In the genomic region with DNA sequence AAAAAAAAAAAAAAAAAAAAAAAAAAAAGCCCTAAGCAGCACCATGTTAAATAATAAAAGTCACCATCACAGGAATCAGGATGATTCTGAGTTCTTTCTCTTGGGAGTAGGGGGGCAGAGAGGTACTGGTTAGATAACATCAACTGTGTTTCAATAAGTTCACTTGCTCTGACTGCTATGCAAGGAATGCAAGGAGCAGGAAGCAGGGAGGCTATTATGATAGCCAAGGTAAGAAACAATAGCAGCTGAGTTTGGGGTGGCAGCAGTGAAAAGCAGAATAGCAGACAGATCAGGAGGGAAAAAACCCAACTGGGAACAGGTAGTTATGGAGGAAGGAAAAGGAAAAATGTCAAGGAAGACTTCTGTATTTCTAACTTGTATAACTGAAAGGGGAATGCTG, we compare ENCODE assay signal across 15 cellular contexts.
"Had no signal": no experiment of that assay in that cellular context is flagged by ENCODE, and none has a peak within 500 bp of the region (broad histone marks: within the 10 kb centered on the region; RNA-seq: fewer than 3 reads in every experiment).

No MANE protein-coding gene starts in this region.

- H2AFZ ChIP-seq: hepatocyte, parathyroid adenoma had no signal

- H3K4me1 Mint-ChIP-seq: activated T-helper 17 cell treated with anti-CD3 and anti-CD28 coated beads, Interleukin-2, amount 50 U/mL, for 72 hours had no signal

- H3K9me3 Mint-ChIP-seq: activated T-helper 17 cell treated with anti-CD3 and anti-CD28 coated beads, Interleukin-2, amount 50 U/mL, for 72 hours had no signal

- ATAC-seq: activated T-helper 17 cell treated with anti-CD3 and anti-CD28 coated beads, Interleukin-2, amount 50 U/mL, for 72 hours; T-helper 17 cell had no signal

- H3K4me2 ChIP-seq: hepatocyte had no signal

- H3K27me3 Mint-ChIP-seq: activated T-helper 17 cell treated with anti-CD3 and anti-CD28 coated beads, Interleukin-2, amount 50 U/mL, for 72 hours; T-helper 17 cell had no signal

- H3K27ac Mint-ChIP-seq: activated T-helper 17 cell treated with anti-CD3 and anti-CD28 coated beads, Interleukin-2, amount 50 U/mL, for 72 hours; T-helper 17 cell had no signal

- H3K9ac ChIP-seq: parathyroid adenoma had no signal

- DNase-seq: activated CD4-positive, alpha-beta T cell treated with anti-CD3 and anti-CD28 coated beads for 48 hours; activated CD8-positive, alpha-beta memory T cell treated with anti-CD3 and anti-CD28 coated beads, Interleukin-2, amount 50 U/mL, for 48 hours; activated naive CD4-positive, alpha-beta T cell treated with Interleukin-2 at 50 U/mL for 16 hours; adrenal gland; caudate nucleus; esophagus squamous epithelium; stimulated activated CD4-positive, alpha-beta T cell treated with anti-CD3 and anti-CD28 coated beads, Interleukin-2, amount 100 ng/mL, for 48 hours; stimulated activated naive CD4-positive, alpha-beta T cell; T-helper 17 cell; tibial artery; uterus; WERI-Rb-1 had no signal

- H3K4me3 Mint-ChIP-seq: activated T-helper 17 cell treated with anti-CD3 and anti-CD28 coated beads, Interleukin-2, amount 50 U/mL, for 72 hours; T-helper 17 cell had no signal

- H3K36me3 ChIP-seq: uterus had no signal

- H3K27ac ChIP-seq: adrenal gland, esophagus squamous epithelium, hepatocyte, parathyroid adenoma, tibial artery, uterus had no signal

- H3K27me3 ChIP-seq: adrenal gland, esophagus squamous epithelium, hepatocyte, tibial artery, uterus had no signal

- H3K9me3 ChIP-seq: adrenal gland, esophagus squamous epithelium, tibial artery, uterus had no signal

- H3K4me3 ChIP-seq: adrenal gland, esophagus squamous epithelium, hepatocyte, tibial artery, uterus had no signal

- H3K4me1 ChIP-seq: parathyroid adenoma, uterus had no signal

- H3K79me2 ChIP-seq: parathyroid adenoma had no signal
